In genomic region chr10:35643976-35644799, GRCh38 we compare ENCODE assay signal across 8 cellular contexts. TPM values are rescaled to one million over a fixed set of nuclear protein-coding genes. Genes with fewer than 3 reads are reported as not detected.
DNase-seq lines count a peak whose midpoint lies in the region; ATAC-seq and TF ChIP-seq lines count a peak whose summit lies in the region.

No MANE protein-coding gene starts in this region.

- intact Hi-C loops in psoas muscle (cut with DNase I) = loop anchor here in 1 of 2 donors (10.0 kb wide), 2 partner anchors 351 to 531 kb away; no protein-coding TSS in a partner anchor

- H3K4me1 ChIP-seq in SJCRH30 (peaks cover 7% of the 10 kb centered on the region), psoas muscle (peaks cover 5% of the 10 kb centered on the region)

- ATAC-seq in psoas muscle = no peak
- ATAC-seq in GM18502 (IDR thresholded peaks at IDR 0.05; ENCODE audit: poor library complexity, unreplicated experiment) = no peak

- H3K27me3 ChIP-seq in SJCRH30 (no peaks in the 10 kb centered on the region), psoas muscle (ENCODE audit: insufficient read depth in 3 of 3, low read length in 2 of 3) (no peaks in the 10 kb centered on the region)

- H3K9me3 ChIP-seq in SJCRH30 (replicated peaks) = no peaks in the 10 kb centered on the region
- H3K9me3 ChIP-seq in psoas muscle = no peaks in the 10 kb centered on the region

- H3K4me3 ChIP-seq in GM08714 (ENCODE audit: low read length) (peak overlapping the region; percentile 72; the same call in 1 of the 2 replicates), SJCRH30 (peak overlapping the region; percentile 79), fibroblast of pulmonary artery (replicated peaks; ENCODE audit: low read depth, low read length) (peak overlapping the region; percentile 67), psoas muscle (peak overlapping the region; percentile 95)

- no peak for TF ChIP-seq CTCF in fibroblast of pulmonary artery (IDR thresholded peaks at IDR 0.05; ENCODE audit: low read length, missing control alignments)
- TF ChIP-seq CTCF in psoas muscle (IDR thresholded peaks at IDR 0.05) = no peak

- peak overlapping the region; percentile 71 for H3K27ac ChIP-seq in SJCRH30
- H3K27ac ChIP-seq in psoas muscle = peak overlapping the region; percentile 92

- H3K36me3 ChIP-seq in SJCRH30 (peaks cover 6% of the 10 kb centered on the region), psoas muscle (ENCODE audit: insufficient read depth in 1 of 2, low read depth in 1 of 2) (no peaks in the 10 kb centered on the region)

- WGBS in psoas muscle, 3 donors = 12 to 15% (median 13%) methylated on average over 16 of the region's 16 CpGs

- DNase-seq in SJCRH30 = peak; percentile 57 to 66
- DNase-seq in fibroblast of pulmonary artery (ENCODE audit: low read depth) = no peak
- DNase-seq in psoas muscle = no peak
- no peak for DNase-seq in NCI-H524 treated with DMSO at 0.1 percent for 48 hours (lab: John Stamatoyannopoulos, UW)
- no peak for DNase-seq in NAMALWA (ENCODE audit: low spot score)
- DNase-seq in activated effector memory CD4-positive, alpha-beta T cell treated with Interleukin-2 at 50 U/mL for 16 hours = no peak

RNA-seq across cellular contexts. Expression of gene FZD8, which starts 2.1 kb away (rescaled TPM):
- 36.1 and 39.3 TPM in 2 replicates for total RNA-seq in SJCRH30 (2014; rRNA removed; shearing (Covaris generic))
- 1 to 10 TPM; 4.1 to 6.1 (median 5.6) TPM for total RNA-seq in psoas muscle
- polyA plus RNA-seq in psoas muscle = 1 to 10 TPM; 1.4 to 2.8 (median 2.3) TPM

RNA-seq across cellular contexts. Expression of gene GJD4, which starts 39.0 kb away (rescaled TPM):
- 1.2 and 1.9 TPM in 2 replicates for total RNA-seq in SJCRH30 (2014; rRNA removed; shearing (Covaris generic))
- not detected for total RNA-seq in psoas muscle
- under 1 TPM in 1 of 3 donors, not detected in 2; 0.03 TPM for polyA plus RNA-seq in psoas muscle

Comparison
In these comparisons a context has a peak if more than half of its experiments do, and no peak if none do; other contexts are left out.
1. DNase-seq: peak in SJCRH30 (2 of 2); none in fibroblast of pulmonary artery (single experiment), psoas muscle (0 of 2), NCI-H524 treated with DMSO at 0.1 percent for 48 hours (single experiment), NAMALWA (single experiment) and activated effector memory CD4-positive, alpha-beta T cell treated with Interleukin-2 at 50 U/mL for 16 hours (single experiment).
2. Peak in every context shown above with its lines, with median percentiles within 50 percentile points of each other: H3K4me3 ChIP-seq.